1 cellular context compared by ENCODE assay signal in the genomic region with DNA sequence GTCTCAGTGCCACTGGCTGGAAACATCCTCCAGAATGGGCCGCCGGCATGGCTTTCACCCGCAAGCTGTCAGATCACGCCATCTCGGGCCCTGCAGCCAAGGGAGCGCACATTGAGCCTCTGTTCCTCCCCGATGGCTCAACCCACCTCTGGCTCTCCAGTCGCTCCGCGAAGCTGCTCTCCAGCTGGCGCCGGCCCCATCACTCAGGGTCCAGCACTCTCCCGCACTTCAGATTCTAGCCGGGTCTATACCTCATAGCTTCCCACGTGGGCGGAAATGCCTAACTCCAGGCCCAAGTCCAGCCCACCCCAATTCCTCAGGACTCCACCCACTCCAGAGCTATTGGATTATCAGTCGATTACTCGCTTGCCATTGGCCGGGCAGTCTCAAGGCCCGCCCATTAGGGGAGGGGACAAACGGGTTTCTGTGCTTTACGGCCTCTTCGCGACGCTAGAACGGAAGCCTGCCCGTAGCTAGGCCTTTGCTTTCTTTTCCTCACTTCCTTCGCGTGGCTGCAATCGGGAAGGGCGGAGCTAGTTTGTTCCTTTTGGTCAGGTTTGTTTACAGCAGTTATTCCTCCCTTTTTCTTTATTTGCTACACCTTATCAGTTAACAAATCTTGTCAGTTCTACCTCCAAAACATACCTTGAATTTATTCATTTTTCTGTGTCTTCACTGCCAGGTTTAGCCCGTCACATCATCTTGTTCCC.
TF ChIP-seq lines count a peak whose summit lies in the region.

A gene with protein sequence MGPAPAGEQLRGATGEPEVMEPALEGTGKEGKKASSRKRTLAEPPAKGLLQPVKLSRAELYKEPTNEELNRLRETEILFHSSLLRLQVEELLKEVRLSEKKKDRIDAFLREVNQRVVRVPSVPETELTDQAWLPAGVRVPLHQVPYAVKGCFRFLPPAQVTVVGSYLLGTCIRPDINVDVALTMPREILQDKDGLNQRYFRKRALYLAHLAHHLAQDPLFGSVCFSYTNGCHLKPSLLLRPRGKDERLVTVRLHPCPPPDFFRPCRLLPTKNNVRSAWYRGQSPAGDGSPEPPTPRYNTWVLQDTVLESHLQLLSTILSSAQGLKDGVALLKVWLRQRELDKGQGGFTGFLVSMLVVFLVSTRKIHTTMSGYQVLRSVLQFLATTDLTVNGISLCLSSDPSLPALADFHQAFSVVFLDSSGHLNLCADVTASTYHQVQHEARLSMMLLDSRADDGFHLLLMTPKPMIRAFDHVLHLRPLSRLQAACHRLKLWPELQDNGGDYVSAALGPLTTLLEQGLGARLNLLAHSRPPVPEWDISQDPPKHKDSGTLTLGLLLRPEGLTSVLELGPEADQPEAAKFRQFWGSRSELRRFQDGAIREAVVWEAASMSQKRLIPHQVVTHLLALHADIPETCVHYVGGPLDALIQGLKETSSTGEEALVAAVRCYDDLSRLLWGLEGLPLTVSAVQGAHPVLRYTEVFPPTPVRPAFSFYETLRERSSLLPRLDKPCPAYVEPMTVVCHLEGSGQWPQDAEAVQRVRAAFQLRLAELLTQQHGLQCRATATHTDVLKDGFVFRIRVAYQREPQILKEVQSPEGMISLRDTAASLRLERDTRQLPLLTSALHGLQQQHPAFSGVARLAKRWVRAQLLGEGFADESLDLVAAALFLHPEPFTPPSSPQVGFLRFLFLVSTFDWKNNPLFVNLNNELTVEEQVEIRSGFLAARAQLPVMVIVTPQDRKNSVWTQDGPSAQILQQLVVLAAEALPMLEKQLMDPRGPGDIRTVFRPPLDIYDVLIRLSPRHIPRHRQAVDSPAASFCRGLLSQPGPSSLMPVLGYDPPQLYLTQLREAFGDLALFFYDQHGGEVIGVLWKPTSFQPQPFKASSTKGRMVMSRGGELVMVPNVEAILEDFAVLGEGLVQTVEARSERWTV (minus strand): TSS at position 282 of the 710 bp plus-strand sequence. CDS start 82 bp downstream, at position 200.

TF ChIP-seq in A549, 52 proteins besides CTCF, POLR2A, EP300 and RAD21 (continued from another document):
- TF ChIP-seq, protein P1, sequence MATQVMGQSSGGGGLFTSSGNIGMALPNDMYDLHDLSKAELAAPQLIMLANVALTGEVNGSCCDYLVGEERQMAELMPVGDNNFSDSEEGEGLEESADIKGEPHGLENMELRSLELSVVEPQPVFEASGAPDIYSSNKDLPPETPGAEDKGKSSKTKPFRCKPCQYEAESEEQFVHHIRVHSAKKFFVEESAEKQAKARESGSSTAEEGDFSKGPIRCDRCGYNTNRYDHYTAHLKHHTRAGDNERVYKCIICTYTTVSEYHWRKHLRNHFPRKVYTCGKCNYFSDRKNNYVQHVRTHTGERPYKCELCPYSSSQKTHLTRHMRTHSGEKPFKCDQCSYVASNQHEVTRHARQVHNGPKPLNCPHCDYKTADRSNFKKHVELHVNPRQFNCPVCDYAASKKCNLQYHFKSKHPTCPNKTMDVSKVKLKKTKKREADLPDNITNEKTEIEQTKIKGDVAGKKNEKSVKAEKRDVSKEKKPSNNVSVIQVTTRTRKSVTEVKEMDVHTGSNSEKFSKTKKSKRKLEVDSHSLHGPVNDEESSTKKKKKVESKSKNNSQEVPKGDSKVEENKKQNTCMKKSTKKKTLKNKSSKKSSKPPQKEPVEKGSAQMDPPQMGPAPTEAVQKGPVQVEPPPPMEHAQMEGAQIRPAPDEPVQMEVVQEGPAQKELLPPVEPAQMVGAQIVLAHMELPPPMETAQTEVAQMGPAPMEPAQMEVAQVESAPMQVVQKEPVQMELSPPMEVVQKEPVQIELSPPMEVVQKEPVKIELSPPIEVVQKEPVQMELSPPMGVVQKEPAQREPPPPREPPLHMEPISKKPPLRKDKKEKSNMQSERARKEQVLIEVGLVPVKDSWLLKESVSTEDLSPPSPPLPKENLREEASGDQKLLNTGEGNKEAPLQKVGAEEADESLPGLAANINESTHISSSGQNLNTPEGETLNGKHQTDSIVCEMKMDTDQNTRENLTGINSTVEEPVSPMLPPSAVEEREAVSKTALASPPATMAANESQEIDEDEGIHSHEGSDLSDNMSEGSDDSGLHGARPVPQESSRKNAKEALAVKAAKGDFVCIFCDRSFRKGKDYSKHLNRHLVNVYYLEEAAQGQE (IDR thresholded peaks at IDR 0.05): no peak
- TF ChIP-seq JUN (IDR thresholded peaks at IDR 0.05) (peak; percentile 75 to 87; a peak in 4 of 5 replicates), HEYL (CRISPR knock-in tag; IDR thresholded peaks at IDR 0.05) (no peak), FOSB (CRISPR knock-in tag; IDR thresholded peaks at IDR 0.05) (no peak), MAZ (IDR thresholded peaks at IDR 0.05; ENCODE audit: borderline replicate concordance, low read depth, low read length) (no peak), HOXB5 (CRISPR knock-in tag; IDR thresholded peaks at IDR 0.05) (no peak), CEBPB (IDR thresholded peaks at IDR 0.05) (0 out of 4 replicates have a peak, but pooled peaks of 1 of the 2 experiments have one; percentile 15), CBX2 (IDR thresholded peaks at IDR 0.05; ENCODE audit: borderline replicate concordance, low read depth) (no peak)
- TF ChIP-seq, protein P2, sequence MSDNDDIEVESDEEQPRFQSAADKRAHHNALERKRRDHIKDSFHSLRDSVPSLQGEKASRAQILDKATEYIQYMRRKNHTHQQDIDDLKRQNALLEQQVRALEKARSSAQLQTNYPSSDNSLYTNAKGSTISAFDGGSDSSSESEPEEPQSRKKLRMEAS (IDR thresholded peaks at IDR 0.05): peak; percentile 98
